ENCODE assay signal across 17 cellular contexts in the genomic region with DNA sequence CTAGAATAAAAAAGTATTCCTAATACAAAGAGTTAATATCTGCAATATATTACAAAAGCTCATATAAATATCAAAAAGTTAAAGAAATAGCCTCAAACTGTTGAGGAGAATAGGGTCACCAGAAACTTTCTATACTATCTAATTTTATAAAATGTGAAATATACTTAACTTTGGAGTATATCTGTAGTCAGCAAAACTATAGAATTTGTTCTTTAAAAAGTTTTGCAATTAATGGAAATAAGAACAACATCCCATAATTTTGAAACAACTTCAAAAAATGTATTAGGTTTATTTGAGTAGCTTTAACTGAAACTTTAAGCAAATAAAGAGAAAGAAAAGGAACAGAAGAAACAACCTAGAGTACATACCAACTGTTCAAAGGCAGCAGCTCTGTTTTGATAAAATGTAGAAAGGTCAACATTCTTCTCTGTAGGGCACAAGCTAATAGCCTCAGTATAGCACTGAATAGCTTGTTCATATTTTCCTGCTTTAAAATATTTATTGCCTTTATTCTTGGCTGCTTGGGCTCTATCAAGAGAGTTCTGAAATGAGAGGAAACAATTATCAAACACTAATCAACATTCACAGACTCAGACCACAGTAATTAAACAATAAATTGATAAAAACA. TPM values are rescaled to one million over a fixed set of nuclear protein-coding genes. Genes with fewer than 3 reads are reported as not detected.
DNase-seq lines count a peak whose midpoint lies in the region; ATAC-seq, FAIRE-seq and TF ChIP-seq lines count a peak whose summit lies in the region.
"Had no signal": no experiment of that assay in that cellular context is flagged by ENCODE, and none has a peak within 500 bp of the region (broad histone marks: within the 10 kb centered on the region; RNA-seq: fewer than 3 reads in every experiment).

No MANE protein-coding gene starts in this region.

- H3K4me1 Mint-ChIP-seq in Calu3 (ENCODE audit: low read depth, unreplicated experiment): no peaks in the 10 kb centered on the region

- H3K4ac ChIP-seq in IMR-90 (ENCODE audit: low read depth, low read length): no peak overlapping the region

- in situ Hi-C loops in IMR-90 (cut with MboI; ENCODE audit: low sequenced_read_pairs): no loop called here

- BruUV-seq in IMR-90 (replicated peaks; lab: Mats Ljungman, UMichigan): no TSS peak
- no TSS peak for BruUV-seq in Calu3 (replicated peaks; lab: Mats Ljungman, UMichigan)

- no peak overlapping the region for H4K8ac ChIP-seq in IMR-90 (ENCODE audit: low read depth in 2 of 2, low read length in 2 of 2)

- H4K20me1 ChIP-seq in IMR-90 (ENCODE audit: insufficient read depth, low read length): peaks cover 25% of the 10 kb centered on the region

- TF ChIP-seq CTCF in IMR-90 (conservative IDR thresholded peaks at IDR 0.05; ENCODE audit: low read depth, low read length) (no peak), body of pancreas (IDR thresholded peaks at IDR 0.05) (no peak), Calu3 (IDR thresholded peaks at IDR 0.05; ENCODE audit: unreplicated experiment) (no peak)

- TF ChIP-seq POLR2A in IMR-90 (IDR thresholded peaks at IDR 0.05; ENCODE audit: low read depth, low read length): no peak
- TF ChIP-seq POLR2A in body of pancreas (IDR thresholded peaks at IDR 0.05): no peak

- H2BK120ac ChIP-seq in IMR-90 (ENCODE audit: low read depth, low read length): no peak overlapping the region

- no peaks in the 10 kb centered on the region for H3K27me3 Mint-ChIP-seq in Calu3 (ENCODE audit: unreplicated experiment)

- peaks cover 13% of the 10 kb centered on the region for H3K4me1 ChIP-seq in IMR-90 (ENCODE audit: control insufficient read depth, insufficient read depth, low read length)
- H3K4me1 ChIP-seq in body of pancreas: peaks cover 34% of the 10 kb centered on the region

- H3K27ac Mint-ChIP-seq in Calu3 (ENCODE audit: unreplicated experiment): no peak overlapping the region
- H3K27ac Mint-ChIP-seq: activated CD8-positive, alpha-beta T cell treated with anti-CD3 and anti-CD28 coated beads, Interleukin-2, amount 10 ng/mL, durations not matched to agents 7 days and 5 days; stimulated activated effector memory CD8-positive, alpha-beta T cell treated with anti-CD3 and anti-CD28 coated beads, Interleukin-12 subunit alpha, Interleukin-12 subunit beta, amount 100 ng/mL, for 72 hours had no signal

- H3K4me3 Mint-ChIP-seq in Calu3 (ENCODE audit: low read depth, unreplicated experiment): no peak overlapping the region
- H3K4me3 Mint-ChIP-seq: activated CD8-positive, alpha-beta T cell treated with anti-CD3 and anti-CD28 coated beads, Interleukin-2, amount 10 ng/mL, durations not matched to agents 7 days and 5 days; stimulated activated effector memory CD8-positive, alpha-beta T cell treated with anti-CD3 and anti-CD28 coated beads, Interleukin-12 subunit alpha, Interleukin-12 subunit beta, amount 100 ng/mL, for 72 hours had no signal

- H3K27me3 ChIP-seq in IMR-90 (ENCODE audit: control insufficient read depth, insufficient read depth, low read length): no peaks in the 10 kb centered on the region
- no peaks in the 10 kb centered on the region for H3K27me3 ChIP-seq in body of pancreas

- no peak overlapping the region for H2AFZ ChIP-seq in IMR-90 (replicated peaks; ENCODE audit: low read length, poor library complexity)
- H2AFZ ChIP-seq: parathyroid adenoma had no signal

- no peak overlapping the region for H4K91ac ChIP-seq in IMR-90 (ENCODE audit: insufficient read depth, low read depth, low read length)

- no peak overlapping the region for H3K23ac ChIP-seq in IMR-90 (ENCODE audit: low read depth, low read length)

- H2AK5ac ChIP-seq in IMR-90 (ENCODE audit: low read depth, low read length): no peak overlapping the region

- H3K9ac ChIP-seq in IMR-90 (ENCODE audit: low read depth, low read length): no peak overlapping the region
- H3K9ac ChIP-seq: parathyroid adenoma had no signal

- H3K56ac ChIP-seq in IMR-90 (ENCODE audit: extremely low read depth, insufficient read depth, low read length): no peak overlapping the region

- peak overlapping the region; percentile 61 for H3K4me2 ChIP-seq in IMR-90 (ENCODE audit: low read depth, low read length)

- H3K79me1 ChIP-seq in IMR-90 (ENCODE audit: low read depth in 1 of 2, low read length in 2 of 2): peaks cover 21 to 49% of the 10 kb centered on the region in 2 experiments; a peak in 3 of 4 replicates

- H3K14ac ChIP-seq in IMR-90 (replicated peaks; ENCODE audit: low read depth, low read length): no peak overlapping the region

- peaks cover 9% of the 10 kb centered on the region; the same call in 1 of the 2 replicates for H3K9me1 ChIP-seq in IMR-90 (ENCODE audit: insufficient read depth, low read length)

- DNase-seq in IMR-90 (peak; percentile 35), body of pancreas (no peak), smooth muscle cell of the brain vasculature (ENCODE audit: low read depth, low spot score) (peak; percentile 32), Calu3 (no peak), NCI-H1436 treated with DMSO at 0.1 percent for 48 hours (lab: John Stamatoyannopoulos, UW) (no peak)
- DNase-seq in activated CD4-positive, alpha-beta T cell treated with anti-CD3 and anti-CD28 coated beads for 4 hours: no peak
- DNase-seq: activated CD8-positive, alpha-beta T cell treated with anti-CD3 and anti-CD28 coated beads, Interleukin-2, amount 10 ng/mL, durations not matched to agents 7 days and 5 days; C1 segment of cervical spinal cord; DMS53; head of caudate nucleus; kidney glomerular epithelial cell; NCI-H2081 treated with DMSO at 0.1 percent for 48 hours; NCI-H524 treated with DMSO at 0.1 percent for 48 hours had no signal

- H3K18ac ChIP-seq in IMR-90 (ENCODE audit: low read depth, low read length): peak overlapping the region; percentile 71; the same call in 1 of the 2 replicates

- peak; percentile 76 for FAIRE-seq in islet of Langerhans (lab: Jason Lieb, UNC)
- FAIRE-seq: TTC549 had no signal

- H4K5ac ChIP-seq in IMR-90 (ENCODE audit: low read depth, low read length): no peak overlapping the region

- POLR2A ChIA-PET in IMR-90 (lab: Charles Lee; ENCODE audit: unreplicated experiment): interaction anchor here (2.3 kb wide), 1 partner anchor 16 kb away, joined by 5 read pairs; a partner anchor contains a TSS

- peak; percentile 82 for ATAC-seq in IMR-90 (ENCODE audit: low read depth)
- peak; percentile 50 for ATAC-seq in body of pancreas
- ATAC-seq: activated CD8-positive, alpha-beta T cell treated with anti-CD3 and anti-CD28 coated beads, Interleukin-2, amount 10 ng/mL, durations not matched to agents 7 days and 5 days; stimulated activated effector memory CD8-positive, alpha-beta T cell treated with anti-CD3 and anti-CD28 coated beads, Interleukin-12 subunit alpha, Interleukin-12 subunit beta, amount 100 ng/mL, for 72 hours had no signal

- no peaks in the 10 kb centered on the region for H3K9me3 Mint-ChIP-seq in Calu3 (ENCODE audit: low read depth, unreplicated experiment)
- H3K9me3 Mint-ChIP-seq: stimulated activated effector memory CD8-positive, alpha-beta T cell treated with anti-CD3 and anti-CD28 coated beads, Interleukin-12 subunit alpha, Interleukin-12 subunit beta, amount 100 ng/mL, for 72 hours had no signal

- 0 out of 2 replicates have a peak, but pooled peaks cover 2% of the 10 kb centered on the region for H3K9me3 ChIP-seq in IMR-90 (ENCODE audit: control insufficient read depth, insufficient read depth, low read length)
- no peaks in the 10 kb centered on the region for H3K9me3 ChIP-seq in body of pancreas

- H3K36me3 ChIP-seq in IMR-90 (ENCODE audit: control insufficient read depth, insufficient read depth, low read length): peaks cover 5% of the 10 kb centered on the region; the same call in 1 of the 2 replicates
- H3K36me3 ChIP-seq in body of pancreas (replicated peaks in 1 of 2; ENCODE audit: insufficient read depth in 1 of 2, low read depth in 2 of 2): peaks cover 0 to 10% of the 10 kb centered on the region in 2 donors

- no peak for TF ChIP-seq RAD21 in IMR-90 (IDR thresholded peaks at IDR 0.05; ENCODE audit: low read length)

- dilution Hi-C loops in IMR-90 (cut with HindIII; ENCODE audit: low sequenced_read_pairs, unreplicated experiment): no loop called here

- H3K4me3 ChIP-seq in IMR-90 (ENCODE audit: insufficient read depth, low read depth, low read length) (no peak overlapping the region), body of pancreas (no peak overlapping the region)

- no peak overlapping the region for H2BK20ac ChIP-seq in IMR-90 (ENCODE audit: low read depth, low read length)

- CTCF ChIA-PET in IMR-90 (lab: Yijun Ruan, JAX) (interaction anchor here (0.9 to 1.3 kb wide), 2 partner anchors 47 to 76 kb away, joined by 3 read pairs; no protein-coding TSS in a partner anchor), Calu3 (lab: Charles Lee) (interaction anchor here (1.6 kb wide), 1 partner anchor 76 kb away, joined by 4 read pairs; no protein-coding TSS in a partner anchor)

- H3K27ac ChIP-seq in IMR-90 (ENCODE audit: insufficient read depth, low read length) (peak overlapping the region; percentile 76; the same call in 1 of the 2 replicates), body of pancreas (peak overlapping the region; percentile 3 to 49 (median 34))
- H3K27ac ChIP-seq: parathyroid adenoma had no signal

- no peak overlapping the region for H2AK9ac ChIP-seq in IMR-90 (replicated peaks; ENCODE audit: low read depth, low read length, poor library complexity)

- intact Hi-C loops in IMR-90 (cut with micrococcal nuclease) (loop anchor here (10.0 kb wide), 2 partner anchors 328 to 552 kb away; no protein-coding TSS in a partner anchor), body of pancreas (cut with DNase I) (no loop called here), Calu3 (cut with micrococcal nuclease; ENCODE audit: unreplicated experiment) (loop anchor here (5.0 kb wide), 1 partner anchor 206 kb away; no protein-coding TSS in a partner anchor)

- no peak overlapping the region for H2BK15ac ChIP-seq in IMR-90 (ENCODE audit: low read depth, low read length)

- H3K36me3 Mint-ChIP-seq in Calu3 (ENCODE audit: insufficient read depth, unreplicated experiment): peaks cover 10% of the 10 kb centered on the region

- H2BK5ac ChIP-seq in IMR-90 (ENCODE audit: low read depth, low read length, poor library complexity, severe bottlenecking): peak overlapping the region; percentile 68

RNA-seq across cellular contexts. Expression of a gene that starts 14.3 kb away (rescaled TPM):
- 35.1 and 50.0 TPM in 2 replicates for total RNA-seq in IMR-90 (2012; rRNA removed)
- polyA plus RNA-seq in IMR-90 (2012; rRNA removed): 19.8 and 24.6 TPM in 2 replicates
- 7.1 and 7.8 TPM in 2 replicates for polyA plus RNA-seq in IMR-90 (2012; cell fraction: cytosol; rRNA removed)
- 5.2 and 11.0 TPM in 2 replicates for polyA plus RNA-seq in IMR-90 (2012; cell fraction: nucleus; rRNA removed; ENCODE audit: low replicate concordance)
- 10 to 100 TPM; 17.1 to 25.9 TPM for total RNA-seq in body of pancreas
- 49.5 and 49.9 TPM in 2 replicates for total RNA-seq in Calu3 (2022)

RNA-seq across cellular contexts. Expression of a gene that starts 14.8 kb away (rescaled TPM):
- total RNA-seq in IMR-90 (2012; rRNA removed) (2.2 and 4.4 TPM in 2 replicates), body of pancreas (1 to 10 TPM; 4.6 to 6.2 TPM), Calu3 (2022) (1.2 and 1.8 TPM in 2 replicates)
- polyA plus RNA-seq in IMR-90 (2012; rRNA removed): 2.3 and 2.4 TPM in 2 replicates
- polyA plus RNA-seq in IMR-90 (2012; cell fraction: cytosol; rRNA removed): 0.44 and 1.5 TPM in 2 replicates
- 0.14 and 1.4 TPM in 2 replicates for polyA plus RNA-seq in IMR-90 (2012; cell fraction: nucleus; rRNA removed; ENCODE audit: low replicate concordance)

RNA-seq across cellular contexts. Expression of a gene that starts 52.0 kb away (rescaled TPM):
- total RNA-seq in IMR-90 (2012; rRNA removed) (12.4 and 13.3 TPM in 2 replicates), body of pancreas (10 to 100 TPM; 21.5 to 32.6 TPM), Calu3 (2022) (55.9 and 57.4 TPM in 2 replicates)
- polyA plus RNA-seq in IMR-90 (2012; rRNA removed): 25.7 and 27.1 TPM in 2 replicates
- polyA plus RNA-seq in IMR-90 (2012; cell fraction: cytosol; rRNA removed): 3.6 and 5.0 TPM in 2 replicates
- 24.0 and 95.4 TPM in 2 replicates for polyA plus RNA-seq in IMR-90 (2012; cell fraction: nucleus; rRNA removed; ENCODE audit: low replicate concordance)

Comparison
In these comparisons a context has a peak if more than half of its experiments do, and no peak if none do; other contexts are left out.
1. DNase-seq: peak in IMR-90 (single experiment) and smooth muscle cell of the brain vasculature (single experiment); none in body of pancreas (0 of 4), Calu3 (single experiment), NCI-H1436 treated with DMSO at 0.1 percent for 48 hours (single experiment) and activated CD4-positive, alpha-beta T cell treated with anti-CD3 and anti-CD28 coated beads for 4 hours (0 of 2).